10 cellular contexts compared by ENCODE assay signal in genomic region chr11:120527111-120527748, GRCh38. TPM values are rescaled to one million over a fixed set of nuclear protein-coding genes. Genes with fewer than 3 reads are reported as not detected.
A peak's percentile ranks its signal among the peaks of the same experiment; 100 is the strongest.
DNase-seq lines count a peak whose midpoint lies in the region; ATAC-seq, FAIRE-seq and TF ChIP-seq lines count a peak whose summit lies in the region.
"Had no signal": no experiment of that assay in that cellular context is flagged by ENCODE, and none has a peak within 500 bp of the region (broad histone marks: within the 10 kb centered on the region; RNA-seq: fewer than 3 reads in every experiment).

No MANE protein-coding gene starts in this region.

- H3K9ac ChIP-seq in HUES48 (ENCODE audit: low read depth, low read length), result peak overlapping the region; percentile 59

- TF ChIP-seq POLR2A in body of pancreas (IDR thresholded peaks at IDR 0.05), result no peak

- FAIRE-seq in D721Med (lab: Jason Lieb, UNC), result no peak
- FAIRE-seq: frontal cortex had no signal

- H3K27me3 ChIP-seq in HUES48 (ENCODE audit: control insufficient read depth, insufficient read depth, low read length) (no peaks in the 10 kb centered on the region), body of pancreas (no peaks in the 10 kb centered on the region)

- H3K27ac ChIP-seq in HUES48 (ENCODE audit: low read depth, low read length) (peak overlapping the region; percentile 64), body of pancreas (no peak overlapping the region)

- DNase-seq in AG08396 (ENCODE audit: low spot score) (peak; percentile 78), body of pancreas (no peak), islet precursor cell (peak; percentile 81), D721Med (ENCODE audit: insufficient read length, low spot score) (no peak), GM19238 (ENCODE audit: insufficient read length, low spot score) (no peak)
- DNase-seq: stimulated activated CD4-positive, alpha-beta T cell treated with anti-CD3 and anti-CD28 coated beads, Interleukin-4, amount 100 ng/mL, for 24 hours had no signal

- intact Hi-C loops in body of pancreas (cut with DNase I), result no loop called here

- H3K4me3 ChIP-seq in HUES48 (ENCODE audit: low read depth, low read length) (no peak overlapping the region), body of pancreas (no peak overlapping the region)

- H3K36me3 ChIP-seq in HUES48 (ENCODE audit: control insufficient read depth, insufficient read depth, low read length) (no peaks in the 10 kb centered on the region), body of pancreas (replicated peaks in 1 of 2; ENCODE audit: insufficient read depth in 1 of 2, low read depth in 2 of 2) (no peaks in the 10 kb centered on the region)

- H3K4me1 ChIP-seq in HUES48 (ENCODE audit: control insufficient read depth, insufficient read depth, low read length), result peaks cover 19% of the 10 kb centered on the region
- no peaks in the 10 kb centered on the region for H3K4me1 ChIP-seq in body of pancreas

- 37% methylated on average over 11 to 16 of the region's 16 CpGs for whole genome bisulfite sequencing in body of pancreas, 2 donors

- H3K9me3 ChIP-seq in HUES48 (ENCODE audit: control insufficient read depth, insufficient read depth, low read length) (no peaks in the 10 kb centered on the region), body of pancreas (no peaks in the 10 kb centered on the region)

- TF ChIP-seq CTCF in body of pancreas (IDR thresholded peaks at IDR 0.05), result no peak
- no peak for TF ChIP-seq CTCF in D721Med (IDR thresholded peaks at IDR 0.05; ENCODE audit: insufficient read depth, missing control alignments)

- ATAC-seq in body of pancreas (peak; percentile 15), GM21529 (IDR thresholded peaks at IDR 0.05; ENCODE audit: unreplicated experiment) (no peak)
- ATAC-seq in activated CD4-positive, CD25-positive, alpha-beta regulatory T cell treated with anti-CD3 and anti-CD28 coated beads, Interleukin-2, amount 50 U/mL, for 24 hours, result no peak

RNA-seq across cellular contexts. Expression of gene GRIK4, which starts 15.7 kb away (rescaled TPM):
- not detected for total RNA-seq in body of pancreas

Comparison
In these comparisons a context has a peak if more than half of its experiments do, and no peak if none do; other contexts are left out.
1. DNase-seq: peak in AG08396 (single experiment) and islet precursor cell (single experiment); none in body of pancreas (0 of 4), D721Med (single experiment) and GM19238 (single experiment).